Comparison of ENCODE assay signal across 6 cellular contexts in the genomic region with DNA sequence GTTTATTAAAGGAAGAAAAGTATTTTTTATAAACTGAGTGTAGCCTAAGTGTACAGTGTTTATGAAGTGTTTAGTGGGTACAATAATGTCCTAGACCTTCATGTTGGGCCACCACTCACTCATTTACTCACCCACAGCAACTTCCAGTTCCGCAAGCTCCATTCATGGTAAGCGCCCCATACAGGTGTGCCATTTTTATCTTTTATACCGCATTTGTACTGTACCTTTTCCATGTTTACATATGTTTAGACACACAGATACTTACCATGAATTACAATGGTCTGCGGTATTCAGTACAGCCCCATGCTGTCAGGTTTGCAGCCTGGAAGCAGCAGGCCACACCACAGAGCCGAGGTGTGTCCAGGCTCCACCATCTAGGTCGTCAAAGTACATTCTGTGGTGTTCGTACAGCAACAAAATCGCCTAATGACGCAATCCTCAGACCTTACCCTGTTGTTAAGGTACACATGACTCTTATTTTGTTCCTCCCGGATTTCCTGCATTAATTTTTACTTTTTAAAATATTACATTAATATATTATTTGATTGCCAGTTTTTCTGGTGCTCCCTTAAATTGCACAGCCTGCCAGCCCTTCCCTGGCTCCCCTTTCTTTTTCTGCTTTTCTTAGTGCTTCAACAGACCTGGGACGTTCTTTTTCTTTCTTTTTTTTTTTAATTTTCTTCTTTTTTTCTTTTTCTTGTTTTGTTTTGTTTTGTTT. TPM values are rescaled to one million over a fixed set of nuclear protein-coding genes. Genes with fewer than 3 reads are reported as not detected.
DNase-seq lines count a peak whose midpoint lies in the region; ATAC-seq and TF ChIP-seq lines count a peak whose summit lies in the region.

No MANE protein-coding gene starts in this region.

- peak overlapping the region; percentile 81 to 92 for H3K27ac ChIP-seq in left lung

- H3K27me3 ChIP-seq in left lung: no peaks in the 10 kb centered on the region

- peak; percentile 64 for DNase-seq in activated CD4-positive, alpha-beta T cell treated with anti-CD3 and anti-CD28 coated beads, Interleukin-2, amount 10 ng/mL, durations not matched to agents 24 days and 14 days
- no peak for DNase-seq in activated CD4-positive, alpha-beta T cell treated with anti-CD3 and anti-CD28 coated beads for 1 hour
- DNase-seq in activated T-cell treated with anti-CD3 and anti-CD28 coated beads, Interleukin-2, amount 50 U/mL, for 48 hours: peak; percentile 34 to 36
- no peak for DNase-seq in left lung
- no peak for DNase-seq in NCI-H128 (lab: John Stamatoyannopoulos, UW; ENCODE audit: unreplicated experiment)
- no peak for DNase-seq in activated CD4-positive, alpha-beta T cell treated with anti-CD3 and anti-CD28 coated beads, Interleukin-2, amount 50 U/mL, for 1 hour

- H3K9me3 ChIP-seq in left lung: no peaks in the 10 kb centered on the region

- ATAC-seq in left lung: peak; percentile 32

- peaks cover 5% of the 10 kb centered on the region for H3K27me3 Mint-ChIP-seq in activated CD4-positive, alpha-beta T cell treated with anti-CD3 and anti-CD28 coated beads, Interleukin-2, amount 10 ng/mL, durations not matched to agents 24 days and 14 days

- peaks cover 5 to 29% of the 10 kb centered on the region in 2 donors for H3K4me1 ChIP-seq in left lung

- H3K36me3 Mint-ChIP-seq in activated CD4-positive, alpha-beta T cell treated with anti-CD3 and anti-CD28 coated beads, Interleukin-2, amount 10 ng/mL, durations not matched to agents 24 days and 14 days (ENCODE audit: low read depth): peaks cover 34% of the 10 kb centered on the region

- H3K4me1 Mint-ChIP-seq in activated CD4-positive, alpha-beta T cell treated with anti-CD3 and anti-CD28 coated beads, Interleukin-2, amount 10 ng/mL, durations not matched to agents 24 days and 14 days: peaks cover 25% of the 10 kb centered on the region

- H3K4me3 Mint-ChIP-seq in activated CD4-positive, alpha-beta T cell treated with anti-CD3 and anti-CD28 coated beads, Interleukin-2, amount 10 ng/mL, durations not matched to agents 24 days and 14 days: peak overlapping the region; percentile 99

- TF ChIP-seq CTCF in left lung (IDR thresholded peaks at IDR 0.05): no peak

- H3K4me3 ChIP-seq in left lung: peak overlapping the region; percentile 60 to 69

- no peaks in the 10 kb centered on the region for H3K9me3 Mint-ChIP-seq in activated CD4-positive, alpha-beta T cell treated with anti-CD3 and anti-CD28 coated beads, Interleukin-2, amount 10 ng/mL, durations not matched to agents 24 days and 14 days

- intact Hi-C loops in activated CD4-positive, alpha-beta T cell treated with anti-CD3 and anti-CD28 coated beads, Interleukin-2, amount 10 ng/mL, durations not matched to agents 24 days and 14 days (cut with micrococcal nuclease): loop anchor here (5.0 to 10.0 kb wide), 2 partner anchors 662 to 1070 kb away; a partner anchor contains a TSS
- intact Hi-C loops in left lung (cut with DNase I): no loop called here

- peaks cover 0 to 20% of the 10 kb centered on the region in 2 donors for H3K36me3 ChIP-seq in left lung

- H3K27ac Mint-ChIP-seq in activated CD4-positive, alpha-beta T cell treated with anti-CD3 and anti-CD28 coated beads, Interleukin-2, amount 10 ng/mL, durations not matched to agents 24 days and 14 days: peak overlapping the region; percentile 99

RNA-seq across cellular contexts. Expression of a gene that starts 0.9 kb away (rescaled TPM):
- total RNA-seq in activated CD4-positive, alpha-beta T cell treated with anti-CD3 and anti-CD28 coated beads, Interleukin-2, amount 10 ng/mL, durations not matched to agents 24 days and 14 days: 264 and 266 TPM in 2 replicates
- total RNA-seq in left lung: 10 to 100 TPM; 71.6 to 96.2 TPM

RNA-seq across cellular contexts. Expression of a gene that starts 26.6 kb away (rescaled TPM):
- 1.2 and 2.2 TPM in 2 replicates for total RNA-seq in activated CD4-positive, alpha-beta T cell treated with anti-CD3 and anti-CD28 coated beads, Interleukin-2, amount 10 ng/mL, durations not matched to agents 24 days and 14 days
- total RNA-seq in left lung: 1 to 10 TPM in 1 of 2 donors, under 1 TPM in 1; 0.82 to 2.7 TPM

RNA-seq across cellular contexts. Expression of a gene that starts 29.1 kb away (rescaled TPM):
- total RNA-seq in activated CD4-positive, alpha-beta T cell treated with anti-CD3 and anti-CD28 coated beads, Interleukin-2, amount 10 ng/mL, durations not matched to agents 24 days and 14 days: not detected in 2 replicates
- total RNA-seq in left lung: not detected

RNA-seq across cellular contexts. Expression of a gene that starts 35.3 kb away (rescaled TPM):
- total RNA-seq in activated CD4-positive, alpha-beta T cell treated with anti-CD3 and anti-CD28 coated beads, Interleukin-2, amount 10 ng/mL, durations not matched to agents 24 days and 14 days: 33.3 and 35.1 TPM in 2 replicates
- 10 to 100 TPM; 20.4 to 28.9 TPM for total RNA-seq in left lung

RNA-seq across cellular contexts. Expression of a gene that starts 39.2 kb away (rescaled TPM):
- total RNA-seq in activated CD4-positive, alpha-beta T cell treated with anti-CD3 and anti-CD28 coated beads, Interleukin-2, amount 10 ng/mL, durations not matched to agents 24 days and 14 days: 1.0 TPM in 2 replicates
- 1 to 10 TPM in 1 of 2 donors, under 1 TPM in 1; 0.99 to 1.1 TPM for total RNA-seq in left lung

Comparison
In these comparisons a context has a peak if more than half of its experiments do, and no peak if none do; other contexts are left out.
1. DNase-seq: peak in activated CD4-positive, alpha-beta T cell treated with anti-CD3 and anti-CD28 coated beads, Interleukin-2, amount 10 ng/mL, durations not matched to agents 24 days and 14 days (single experiment) and activated T-cell treated with anti-CD3 and anti-CD28 coated beads, Interleukin-2, amount 50 U/mL, for 48 hours (2 of 2); none in activated CD4-positive, alpha-beta T cell treated with anti-CD3 and anti-CD28 coated beads for 1 hour (single experiment), left lung (0 of 2), NCI-H128 (single experiment) and activated CD4-positive, alpha-beta T cell treated with anti-CD3 and anti-CD28 coated beads, Interleukin-2, amount 50 U/mL, for 1 hour (single experiment).